ENCODE assay signal across 1 cellular context in the genomic region with DNA sequence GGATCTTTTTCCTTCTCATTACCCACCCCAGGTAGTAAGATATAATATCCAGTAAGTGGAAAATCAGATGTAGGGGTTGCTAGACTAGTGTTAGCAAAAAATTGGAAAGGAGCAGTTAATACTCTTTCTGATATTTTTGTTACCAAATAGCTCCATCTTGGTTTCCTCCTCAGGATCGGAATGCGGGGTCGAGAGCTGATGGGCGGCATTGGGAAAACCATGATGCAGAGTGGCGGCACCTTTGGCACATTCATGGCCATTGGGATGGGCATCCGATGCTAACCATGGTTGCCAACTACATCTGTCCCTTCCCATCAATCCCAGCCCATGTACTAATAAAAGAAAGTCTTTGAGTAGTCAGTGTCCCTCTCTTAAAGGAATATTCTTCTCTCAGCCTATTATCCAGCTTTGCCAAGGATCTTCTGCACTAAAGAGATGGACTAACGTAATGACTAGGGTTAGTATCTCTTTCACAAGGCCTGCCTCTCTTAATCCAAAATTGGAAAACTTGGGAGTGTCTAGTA.
TF ChIP-seq lines count a peak whose summit lies in the region.

No MANE protein-coding gene starts in this region.

TF ChIP-seq in HepG2, 621 proteins besides CTCF, POLR2A, EP300 and RAD21 (continued from another document and continues in another):
- TF ChIP-seq, protein P1, sequence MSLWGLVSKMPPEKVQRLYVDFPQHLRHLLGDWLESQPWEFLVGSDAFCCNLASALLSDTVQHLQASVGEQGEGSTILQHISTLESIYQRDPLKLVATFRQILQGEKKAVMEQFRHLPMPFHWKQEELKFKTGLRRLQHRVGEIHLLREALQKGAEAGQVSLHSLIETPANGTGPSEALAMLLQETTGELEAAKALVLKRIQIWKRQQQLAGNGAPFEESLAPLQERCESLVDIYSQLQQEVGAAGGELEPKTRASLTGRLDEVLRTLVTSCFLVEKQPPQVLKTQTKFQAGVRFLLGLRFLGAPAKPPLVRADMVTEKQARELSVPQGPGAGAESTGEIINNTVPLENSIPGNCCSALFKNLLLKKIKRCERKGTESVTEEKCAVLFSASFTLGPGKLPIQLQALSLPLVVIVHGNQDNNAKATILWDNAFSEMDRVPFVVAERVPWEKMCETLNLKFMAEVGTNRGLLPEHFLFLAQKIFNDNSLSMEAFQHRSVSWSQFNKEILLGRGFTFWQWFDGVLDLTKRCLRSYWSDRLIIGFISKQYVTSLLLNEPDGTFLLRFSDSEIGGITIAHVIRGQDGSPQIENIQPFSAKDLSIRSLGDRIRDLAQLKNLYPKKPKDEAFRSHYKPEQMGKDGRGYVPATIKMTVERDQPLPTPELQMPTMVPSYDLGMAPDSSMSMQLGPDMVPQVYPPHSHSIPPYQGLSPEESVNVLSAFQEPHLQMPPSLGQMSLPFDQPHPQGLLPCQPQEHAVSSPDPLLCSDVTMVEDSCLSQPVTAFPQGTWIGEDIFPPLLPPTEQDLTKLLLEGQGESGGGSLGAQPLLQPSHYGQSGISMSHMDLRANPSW (CRISPR knock-in tag; IDR thresholded peaks at IDR 0.05; ENCODE audit: borderline replicate concordance) = no peak
- no peak for TF ChIP-seq MLLT10 (CRISPR knock-in tag; IDR thresholded peaks at IDR 0.05)
- TF ChIP-seq KDM4B (CRISPR knock-in tag; IDR thresholded peaks at IDR 0.05) = no peak
- TF ChIP-seq FOXO1 (CRISPR knock-in tag; IDR thresholded peaks at IDR 0.05) = no peak
- TF ChIP-seq PAXIP1 (CRISPR knock-in tag; conservative IDR thresholded peaks at IDR 0.05) = no peak; the same call in 1 of the 2 replicates
- TF ChIP-seq RXRB (CRISPR knock-in tag; IDR thresholded peaks at IDR 0.05; ENCODE audit: borderline replicate concordance) = peak; percentile 19; the same call in 1 of the 2 replicates
- TF ChIP-seq CHD2 (IDR thresholded peaks at IDR 0.05; ENCODE audit: low read depth, low read length) = no peak
- no peak for TF ChIP-seq ZFYVE20 (CRISPR knock-in tag; IDR thresholded peaks at IDR 0.05; ENCODE audit: borderline replicate concordance, low read depth)
- TF ChIP-seq KAT8 (CRISPR knock-in tag; IDR thresholded peaks at IDR 0.05) = no peak
- TF ChIP-seq SIN3A (IDR thresholded peaks at IDR 0.05; ENCODE audit: borderline replicate concordance, low read depth, low read length) = 0 out of 2 replicates have a peak, but pooled peaks have one; percentile 41
- TF ChIP-seq, protein P2, sequence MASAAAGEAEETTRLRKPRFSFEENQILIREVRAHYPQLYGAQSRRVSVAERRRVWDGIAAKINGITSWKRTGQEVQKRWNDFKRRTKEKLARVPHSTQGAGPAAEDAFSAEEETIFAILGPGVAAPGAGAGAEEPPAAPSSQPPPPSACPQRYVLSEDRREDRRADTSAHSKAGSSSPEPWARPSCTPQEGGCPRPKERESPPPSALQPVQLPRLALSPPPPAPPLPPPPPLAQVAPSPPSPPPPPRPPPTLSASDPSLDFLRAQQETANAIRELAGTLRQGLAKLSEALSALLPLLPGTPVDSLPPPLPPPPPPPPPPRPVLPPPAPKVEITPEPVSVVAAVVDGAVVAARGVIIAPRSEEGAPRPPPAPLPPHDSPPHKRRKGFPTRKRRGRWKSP (CRISPR knock-in tag; IDR thresholded peaks at IDR 0.05) = peak; percentile 16; the same call in 1 of the 2 replicates
- TF ChIP-seq NFRKB (IDR thresholded peaks at IDR 0.05) = no peak
- peak; percentile 58; the same call in 1 of the 2 replicates for TF ChIP-seq ELF4 (CRISPR knock-in tag; IDR thresholded peaks at IDR 0.05; ENCODE audit: borderline replicate concordance)
- TF ChIP-seq HOXD1 (CRISPR knock-in tag; IDR thresholded peaks at IDR 0.05) = no peak
- TF ChIP-seq ZBTB7A (CRISPR knock-in tag; IDR thresholded peaks at IDR 0.05) = no peak
- no peak for TF ChIP-seq ARNTL (CRISPR knock-in tag; IDR thresholded peaks at IDR 0.05)
- no peak for TF ChIP-seq ZFX (CRISPR knock-in tag; IDR thresholded peaks at IDR 0.05; ENCODE audit: low read depth)
- TF ChIP-seq, protein P3, sequence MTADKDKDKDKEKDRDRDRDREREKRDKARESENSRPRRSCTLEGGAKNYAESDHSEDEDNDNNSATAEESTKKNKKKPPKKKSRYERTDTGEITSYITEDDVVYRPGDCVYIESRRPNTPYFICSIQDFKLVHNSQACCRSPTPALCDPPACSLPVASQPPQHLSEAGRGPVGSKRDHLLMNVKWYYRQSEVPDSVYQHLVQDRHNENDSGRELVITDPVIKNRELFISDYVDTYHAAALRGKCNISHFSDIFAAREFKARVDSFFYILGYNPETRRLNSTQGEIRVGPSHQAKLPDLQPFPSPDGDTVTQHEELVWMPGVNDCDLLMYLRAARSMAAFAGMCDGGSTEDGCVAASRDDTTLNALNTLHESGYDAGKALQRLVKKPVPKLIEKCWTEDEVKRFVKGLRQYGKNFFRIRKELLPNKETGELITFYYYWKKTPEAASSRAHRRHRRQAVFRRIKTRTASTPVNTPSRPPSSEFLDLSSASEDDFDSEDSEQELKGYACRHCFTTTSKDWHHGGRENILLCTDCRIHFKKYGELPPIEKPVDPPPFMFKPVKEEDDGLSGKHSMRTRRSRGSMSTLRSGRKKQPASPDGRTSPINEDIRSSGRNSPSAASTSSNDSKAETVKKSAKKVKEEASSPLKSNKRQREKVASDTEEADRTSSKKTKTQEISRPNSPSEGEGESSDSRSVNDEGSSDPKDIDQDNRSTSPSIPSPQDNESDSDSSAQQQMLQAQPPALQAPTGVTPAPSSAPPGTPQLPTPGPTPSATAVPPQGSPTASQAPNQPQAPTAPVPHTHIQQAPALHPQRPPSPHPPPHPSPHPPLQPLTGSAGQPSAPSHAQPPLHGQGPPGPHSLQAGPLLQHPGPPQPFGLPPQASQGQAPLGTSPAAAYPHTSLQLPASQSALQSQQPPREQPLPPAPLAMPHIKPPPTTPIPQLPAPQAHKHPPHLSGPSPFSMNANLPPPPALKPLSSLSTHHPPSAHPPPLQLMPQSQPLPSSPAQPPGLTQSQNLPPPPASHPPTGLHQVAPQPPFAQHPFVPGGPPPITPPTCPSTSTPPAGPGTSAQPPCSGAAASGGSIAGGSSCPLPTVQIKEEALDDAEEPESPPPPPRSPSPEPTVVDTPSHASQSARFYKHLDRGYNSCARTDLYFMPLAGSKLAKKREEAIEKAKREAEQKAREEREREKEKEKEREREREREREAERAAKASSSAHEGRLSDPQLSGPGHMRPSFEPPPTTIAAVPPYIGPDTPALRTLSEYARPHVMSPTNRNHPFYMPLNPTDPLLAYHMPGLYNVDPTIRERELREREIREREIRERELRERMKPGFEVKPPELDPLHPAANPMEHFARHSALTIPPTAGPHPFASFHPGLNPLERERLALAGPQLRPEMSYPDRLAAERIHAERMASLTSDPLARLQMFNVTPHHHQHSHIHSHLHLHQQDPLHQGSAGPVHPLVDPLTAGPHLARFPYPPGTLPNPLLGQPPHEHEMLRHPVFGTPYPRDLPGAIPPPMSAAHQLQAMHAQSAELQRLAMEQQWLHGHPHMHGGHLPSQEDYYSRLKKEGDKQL (CRISPR knock-in tag; IDR thresholded peaks at IDR 0.05; ENCODE audit: low read depth) = no peak
- TF ChIP-seq U2AF1 (optimal IDR thresholded peaks at IDR 0.05; ENCODE audit: low read depth, low read length) = no peak
- 0 out of 2 replicates have a peak, but pooled peaks have one; percentile 3 for TF ChIP-seq TMF1 (CRISPR knock-in tag; IDR thresholded peaks at IDR 0.05; ENCODE audit: low read depth)
- TF ChIP-seq ZNF616 (CRISPR knock-in tag; IDR thresholded peaks at IDR 0.05; ENCODE audit: low read depth) = no peak
- TF ChIP-seq BATF2 (CRISPR knock-in tag; IDR thresholded peaks at IDR 0.05) = no peak
- TF ChIP-seq ZNF878 (CRISPR knock-in tag; IDR thresholded peaks at IDR 0.05) = no peak
- TF ChIP-seq SRF (IDR thresholded peaks at IDR 0.05; ENCODE audit: low read depth, low read length) = no peak
- no peak for TF ChIP-seq MEIS2 (CRISPR knock-in tag; IDR thresholded peaks at IDR 0.05)
- TF ChIP-seq BRD4 (CRISPR knock-in tag; IDR thresholded peaks at IDR 0.05) = no peak
- TF ChIP-seq SKIL (CRISPR knock-in tag; IDR thresholded peaks at IDR 0.05; ENCODE audit: borderline replicate concordance) = no peak
- no peak for TF ChIP-seq ZNF549 (CRISPR knock-in tag; IDR thresholded peaks at IDR 0.05)
- TF ChIP-seq, protein P4, sequence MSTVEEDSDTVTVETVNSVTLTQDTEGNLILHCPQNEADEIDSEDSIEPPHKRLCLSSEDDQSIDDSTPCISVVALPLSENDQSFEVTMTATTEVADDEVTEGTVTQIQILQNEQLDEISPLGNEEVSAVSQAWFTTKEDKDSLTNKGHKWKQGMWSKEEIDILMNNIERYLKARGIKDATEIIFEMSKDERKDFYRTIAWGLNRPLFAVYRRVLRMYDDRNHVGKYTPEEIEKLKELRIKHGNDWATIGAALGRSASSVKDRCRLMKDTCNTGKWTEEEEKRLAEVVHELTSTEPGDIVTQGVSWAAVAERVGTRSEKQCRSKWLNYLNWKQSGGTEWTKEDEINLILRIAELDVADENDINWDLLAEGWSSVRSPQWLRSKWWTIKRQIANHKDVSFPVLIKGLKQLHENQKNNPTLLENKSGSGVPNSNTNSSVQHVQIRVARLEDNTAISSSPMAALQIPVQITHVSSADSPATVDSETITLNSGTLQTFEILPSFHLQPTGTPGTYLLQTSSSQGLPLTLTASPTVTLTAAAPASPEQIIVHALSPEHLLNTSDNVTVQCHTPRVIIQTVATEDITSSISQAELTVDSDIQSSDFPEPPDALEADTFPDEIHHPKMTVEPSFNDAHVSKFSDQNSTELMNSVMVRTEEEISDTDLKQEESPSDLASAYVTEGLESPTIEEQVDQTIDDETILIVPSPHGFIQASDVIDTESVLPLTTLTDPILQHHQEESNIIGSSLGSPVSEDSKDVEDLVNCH (CRISPR knock-in tag; IDR thresholded peaks at IDR 0.05) = no peak
- no peak for TF ChIP-seq RELA (CRISPR knock-in tag; IDR thresholded peaks at IDR 0.05)
- TF ChIP-seq ATF3 (CRISPR knock-in tag; IDR thresholded peaks at IDR 0.05) = no peak
- TF ChIP-seq NFE2 (CRISPR knock-in tag; IDR thresholded peaks at IDR 0.05) = no peak
- no peak for TF ChIP-seq CEBPG (CRISPR knock-in tag; IDR thresholded peaks at IDR 0.05)
- no peak for TF ChIP-seq ZNF225 (CRISPR knock-in tag; IDR thresholded peaks at IDR 0.05)
- TF ChIP-seq ZNF431 (CRISPR knock-in tag; IDR thresholded peaks at IDR 0.05; ENCODE audit: borderline replicate concordance, low read depth) = no peak
- peak; percentile 57; the same call in 1 of the 2 replicates for TF ChIP-seq CSRNP1 (CRISPR knock-in tag; IDR thresholded peaks at IDR 0.05)
- TF ChIP-seq, protein P5, sequence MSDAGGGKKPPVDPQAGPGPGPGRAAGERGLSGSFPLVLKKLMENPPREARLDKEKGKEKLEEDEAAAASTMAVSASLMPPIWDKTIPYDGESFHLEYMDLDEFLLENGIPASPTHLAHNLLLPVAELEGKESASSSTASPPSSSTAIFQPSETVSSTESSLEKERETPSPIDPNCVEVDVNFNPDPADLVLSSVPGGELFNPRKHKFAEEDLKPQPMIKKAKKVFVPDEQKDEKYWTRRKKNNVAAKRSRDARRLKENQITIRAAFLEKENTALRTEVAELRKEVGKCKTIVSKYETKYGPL (CRISPR knock-in tag; IDR thresholded peaks at IDR 0.05) = no peak
- TF ChIP-seq ELF3 (CRISPR knock-in tag; IDR thresholded peaks at IDR 0.05) = 0 out of 2 replicates have a peak, but pooled peaks have one; percentile 2
